ENCODE assay signal across 26 cellular contexts in genomic region chr16:12704492-12705111, GRCh38.
"Had no signal": no experiment of that assay in that cellular context is flagged by ENCODE, and none has a peak within 500 bp of the region (broad histone marks: within the 10 kb centered on the region; RNA-seq: fewer than 3 reads in every experiment).

No MANE protein-coding gene starts in this region.

- ATAC-seq: activated CD4-positive, alpha-beta T cell treated with anti-CD3 and anti-CD28 coated beads for 36 hours; activated CD8-positive, alpha-beta T cell treated with anti-CD3 and anti-CD28 coated beads, Interleukin-2, amount 10 ng/mL, durations not matched to agents 7 days and 5 days; activated naive CD4-positive, alpha-beta T cell treated with anti-CD3 and anti-CD28 coated beads, Interleukin-2, amount 50 U/mL, for 72 hours; activated T-cell treated with anti-CD3 and anti-CD28 coated beads, Interleukin-2, amount 50 U/mL, for 72 hours; esophagus mucosa had no signal

- DNase-seq: activated CD4-positive, alpha-beta memory T cell treated with anti-CD3 and anti-CD28 coated beads for 36 hours; activated CD4-positive, alpha-beta T cell treated with anti-CD3 and anti-CD28 coated beads for 36 hours; activated CD4-positive, alpha-beta T cell treated with anti-CD3 and anti-CD28 coated beads, Interleukin-2, amount 10 ng/mL, durations not matched to agents 24 days and 14 days; activated CD4-positive, CD25-positive, alpha-beta regulatory T cell; activated CD4-positive, CD25-positive, alpha-beta regulatory T cell treated with anti-CD3 and anti-CD28 coated beads, Interleukin-2, amount 50 U/mL, for 72 hours; activated CD8-positive, alpha-beta T cell treated with anti-CD3 and anti-CD28 coated beads, Interleukin-2, amount 10 ng/mL, durations not matched to agents 7 days and 5 days; activated gamma-delta T cell; activated naive CD4-positive, alpha-beta T cell; activated naive CD4-positive, alpha-beta T cell treated with anti-CD3 and anti-CD28 coated beads, Interleukin-2, amount 10 ng/mL, durations not matched to agents 7 days and 5 days; activated naive CD8-positive, alpha-beta T cell treated with anti-CD3 and anti-CD28 coated beads, Interleukin-2, amount 10 ng/mL, durations not matched to agents 7 days and 5 days; activated T-cell treated with anti-CD3 and anti-CD28 coated beads for 4 hours; activated T-cell treated with anti-CD3 and anti-CD28 coated beads, Interleukin-2, amount 50 U/mL, for 24 hours; activated T-cell treated with anti-CD3 and anti-CD28 coated beads, Interleukin-2, amount 50 U/mL, for 72 hours; central memory CD4-positive, alpha-beta T cell; cerebellar nuclear complex; colonic mucosa; effector memory CD4-positive, alpha-beta T cell; endodermal cell; glutamatergic neuron; T-helper 2 cell had no signal

- H3K4me3 ChIP-seq: ascending aorta, breast epithelium, cardiac muscle cell, colonic mucosa, dorsolateral prefrontal cortex had no signal

- H3K36me3 ChIP-seq: breast epithelium, cardiac muscle cell, colonic mucosa had no signal

- H3K27me3 ChIP-seq: ascending aorta, breast epithelium, cardiac muscle cell, colonic mucosa, dorsolateral prefrontal cortex had no signal

- H3K27ac ChIP-seq: ascending aorta, breast epithelium, cardiac muscle cell, colonic mucosa, dorsolateral prefrontal cortex had no signal

- H3K4me1 ChIP-seq: ascending aorta, breast epithelium, colonic mucosa had no signal

- H3K9me3 ChIP-seq: ascending aorta, breast epithelium, colonic mucosa had no signal
